Comparison of ENCODE assay signal across 9 cellular contexts in the genomic region with DNA sequence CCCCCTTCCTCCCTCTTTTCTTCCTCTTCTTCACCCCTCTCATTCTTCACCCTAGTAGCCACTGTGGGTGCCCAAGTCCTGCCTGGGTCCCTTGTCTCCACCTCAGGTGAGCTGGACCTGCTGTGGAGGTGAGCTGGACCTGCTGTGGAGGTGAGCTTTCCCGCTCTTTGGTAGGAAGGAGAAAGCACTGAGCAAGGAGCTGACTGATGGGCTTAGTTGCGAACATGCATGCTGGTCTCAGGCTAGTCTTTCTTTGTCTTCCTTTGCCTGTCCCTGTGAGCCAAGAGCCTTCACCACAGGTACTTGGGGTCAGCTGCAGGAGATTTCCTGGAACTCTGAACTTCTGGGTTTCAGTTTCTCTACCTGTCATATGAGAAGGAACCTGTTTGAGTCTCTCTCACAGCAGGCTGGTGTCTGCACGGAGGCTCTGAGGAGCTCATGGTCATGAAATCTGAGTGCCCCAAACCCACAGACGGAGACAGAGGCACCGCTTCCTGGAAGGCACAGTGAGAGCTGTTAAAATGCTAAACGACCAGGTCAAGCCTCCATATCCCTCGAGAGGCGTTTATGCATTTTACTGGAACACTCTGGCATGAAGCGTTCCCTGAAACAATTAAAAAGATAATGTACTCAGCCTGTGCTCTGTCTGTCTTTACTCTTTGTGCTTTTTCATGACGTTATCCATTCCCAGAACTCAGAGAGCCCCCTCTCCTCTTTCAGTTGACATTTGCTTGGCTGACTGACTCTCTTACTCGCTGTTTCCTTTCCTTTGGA.
DNase-seq lines count a peak whose midpoint lies in the region; ATAC-seq and TF ChIP-seq lines count a peak whose summit lies in the region.
"Had no signal": no experiment of that assay in that cellular context is flagged by ENCODE, and none has a peak within 500 bp of the region (broad histone marks: within the 10 kb centered on the region; RNA-seq: fewer than 3 reads in every experiment).

No MANE protein-coding gene starts in this region.

- H3K27me3 Mint-ChIP-seq in GM23338 (ENCODE audit: insufficient read depth, low read depth, poor library complexity) = peaks cover 8% of the 10 kb centered on the region
- H3K27me3 Mint-ChIP-seq in brain = no peaks in the 10 kb centered on the region

- H3K79me2 ChIP-seq in GM23338 (replicated peaks; ENCODE audit: insufficient read depth) = no peaks in the 10 kb centered on the region

- H3K9me2 ChIP-seq in GM23338 (ENCODE audit: insufficient read depth) = no peaks in the 10 kb centered on the region

- H3K4me3 Mint-ChIP-seq in GM23338 = no peak overlapping the region
- no peak overlapping the region for H3K4me3 Mint-ChIP-seq in brain

- H3K4me1 ChIP-seq in GM23338 (ENCODE audit: insufficient read depth) = peaks cover 21% of the 10 kb centered on the region
- H3K4me1 ChIP-seq in aorta (ENCODE audit: control insufficient read depth in 1 of 2, insufficient read depth in 2 of 2, low read length in 2 of 2) = no peaks in the 10 kb centered on the region

- H3K27ac ChIP-seq in GM23338 (ENCODE audit: low read depth) = no peak overlapping the region
- no peak overlapping the region for H3K27ac ChIP-seq in aorta (ENCODE audit: low read depth in 1 of 2, low read length in 2 of 2)

- no peaks in the 10 kb centered on the region for H3K36me3 ChIP-seq in GM23338 (ENCODE audit: insufficient read depth)
- H3K36me3 ChIP-seq in aorta (ENCODE audit: control insufficient read depth in 1 of 2, insufficient read depth in 2 of 2, low read length in 1 of 2) = no peaks in the 10 kb centered on the region
- H3K36me3 ChIP-seq: MG63 had no signal

- peak; percentile 62 for ATAC-seq in GM23338
- ATAC-seq in GM21360 (IDR thresholded peaks at IDR 0.05; ENCODE audit: unreplicated experiment) = no peak
- no peak for ATAC-seq in aorta (ENCODE audit: low FRiP score)

- 38 to 49% methylated on average over 11 of the region's 11 CpGs for WGBS in aorta, 2 donors

- H3K27ac Mint-ChIP-seq in GM23338 (no peak overlapping the region), brain (peak overlapping the region in 3 of 5 experiments; percentile 46 to 81 (median 57))

- H3K36me3 Mint-ChIP-seq in GM23338 (ENCODE audit: low read depth) (no peaks in the 10 kb centered on the region; the same call in 2 of the 3 replicates), brain (no peaks in the 10 kb centered on the region)

- TF ChIP-seq CTCF in GM23338 (conservative IDR thresholded peaks at IDR 0.05; ENCODE audit: low read depth in 2 of 2) = no peak
- no peak for TF ChIP-seq CTCF in brain (conservative IDR thresholded peaks at IDR 0.05)

- DNase-seq in GM23338 (ENCODE audit: low spot score) (peak; percentile 15), NCI-H2107 (lab: John Stamatoyannopoulos, UW) (peak; percentile 69), cardiac septum (ENCODE audit: low spot score) (no peak), NCI-H748 treated with DMSO at 0.1 percent for 48 hours (lab: John Stamatoyannopoulos, UW) (no peak), aorta (no peak)
- DNase-seq in stimulated activated CD4-positive, alpha-beta T cell treated with anti-CD3 and anti-CD28 coated beads, Interleukin-15, amount 100 ng/mL, for 24 hours = peak; percentile 63
- DNase-seq: MG63 had no signal

- peak overlapping the region; percentile 94 for H2AFZ ChIP-seq in GM23338

- intact Hi-C loops in cardiac septum (cut with DNase I) (no loop called here), aorta (cut with DNase I) (no loop called here)

- no peaks in the 10 kb centered on the region for H3K9me3 ChIP-seq in aorta (ENCODE audit: control insufficient read depth, low read length)
- H3K9me3 ChIP-seq: MG63 had no signal

- H3K9me3 Mint-ChIP-seq in GM23338 (no peaks in the 10 kb centered on the region), brain (peaks cover 0 to 8% (median 3%) of the 10 kb centered on the region in 5 experiments)

- no peaks in the 10 kb centered on the region for H3K27me3 ChIP-seq in GM23338 (ENCODE audit: insufficient read depth)
- no peaks in the 10 kb centered on the region for H3K27me3 ChIP-seq in aorta (ENCODE audit: control insufficient read depth in 1 of 2, insufficient read depth in 2 of 2, low read length in 1 of 2)
- H3K27me3 ChIP-seq: MG63 had no signal

- H3K4me1 Mint-ChIP-seq in GM23338 (peaks cover 28% of the 10 kb centered on the region), brain (peaks cover 49% of the 10 kb centered on the region)

- H3K4me2 ChIP-seq in GM23338 = peak overlapping the region; percentile 57

- no peaks in the 10 kb centered on the region for H3F3A ChIP-seq in GM23338 (replicated peaks; ENCODE audit: low read depth)

- no peaks in the 10 kb centered on the region for H4K20me1 ChIP-seq in GM23338 (replicated peaks; ENCODE audit: insufficient read depth)

- no peak overlapping the region for H3K4me3 ChIP-seq in GM23338
- no peak overlapping the region for H3K4me3 ChIP-seq in aorta (ENCODE audit: low read length in 2 of 2)
- H3K4me3 ChIP-seq: MG63 had no signal

TF ChIP-seq in GM23338, 12 proteins besides CTCF, POLR2A, EP300 and RAD21 (continues in another document):
- TF ChIP-seq POLR2AphosphoS5 (IDR thresholded peaks at IDR 0.05; ENCODE audit: low read depth) = no peak
- TF ChIP-seq EZH2phosphoT487 (IDR thresholded peaks at IDR 0.05; ENCODE audit: unreplicated experiment) = no peak
- TF ChIP-seq, protein P1, sequence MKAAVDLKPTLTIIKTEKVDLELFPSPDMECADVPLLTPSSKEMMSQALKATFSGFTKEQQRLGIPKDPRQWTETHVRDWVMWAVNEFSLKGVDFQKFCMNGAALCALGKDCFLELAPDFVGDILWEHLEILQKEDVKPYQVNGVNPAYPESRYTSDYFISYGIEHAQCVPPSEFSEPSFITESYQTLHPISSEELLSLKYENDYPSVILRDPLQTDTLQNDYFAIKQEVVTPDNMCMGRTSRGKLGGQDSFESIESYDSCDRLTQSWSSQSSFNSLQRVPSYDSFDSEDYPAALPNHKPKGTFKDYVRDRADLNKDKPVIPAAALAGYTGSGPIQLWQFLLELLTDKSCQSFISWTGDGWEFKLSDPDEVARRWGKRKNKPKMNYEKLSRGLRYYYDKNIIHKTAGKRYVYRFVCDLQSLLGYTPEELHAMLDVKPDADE (IDR thresholded peaks at IDR 0.05) = no peak
- no peak for TF ChIP-seq CREB1 (CRISPR knock-in tag; IDR thresholded peaks at IDR 0.05; ENCODE audit: low read depth)
- no peak for TF ChIP-seq ZNF114 (CRISPR knock-in tag; IDR thresholded peaks at IDR 0.05)
- TF ChIP-seq, protein P2, sequence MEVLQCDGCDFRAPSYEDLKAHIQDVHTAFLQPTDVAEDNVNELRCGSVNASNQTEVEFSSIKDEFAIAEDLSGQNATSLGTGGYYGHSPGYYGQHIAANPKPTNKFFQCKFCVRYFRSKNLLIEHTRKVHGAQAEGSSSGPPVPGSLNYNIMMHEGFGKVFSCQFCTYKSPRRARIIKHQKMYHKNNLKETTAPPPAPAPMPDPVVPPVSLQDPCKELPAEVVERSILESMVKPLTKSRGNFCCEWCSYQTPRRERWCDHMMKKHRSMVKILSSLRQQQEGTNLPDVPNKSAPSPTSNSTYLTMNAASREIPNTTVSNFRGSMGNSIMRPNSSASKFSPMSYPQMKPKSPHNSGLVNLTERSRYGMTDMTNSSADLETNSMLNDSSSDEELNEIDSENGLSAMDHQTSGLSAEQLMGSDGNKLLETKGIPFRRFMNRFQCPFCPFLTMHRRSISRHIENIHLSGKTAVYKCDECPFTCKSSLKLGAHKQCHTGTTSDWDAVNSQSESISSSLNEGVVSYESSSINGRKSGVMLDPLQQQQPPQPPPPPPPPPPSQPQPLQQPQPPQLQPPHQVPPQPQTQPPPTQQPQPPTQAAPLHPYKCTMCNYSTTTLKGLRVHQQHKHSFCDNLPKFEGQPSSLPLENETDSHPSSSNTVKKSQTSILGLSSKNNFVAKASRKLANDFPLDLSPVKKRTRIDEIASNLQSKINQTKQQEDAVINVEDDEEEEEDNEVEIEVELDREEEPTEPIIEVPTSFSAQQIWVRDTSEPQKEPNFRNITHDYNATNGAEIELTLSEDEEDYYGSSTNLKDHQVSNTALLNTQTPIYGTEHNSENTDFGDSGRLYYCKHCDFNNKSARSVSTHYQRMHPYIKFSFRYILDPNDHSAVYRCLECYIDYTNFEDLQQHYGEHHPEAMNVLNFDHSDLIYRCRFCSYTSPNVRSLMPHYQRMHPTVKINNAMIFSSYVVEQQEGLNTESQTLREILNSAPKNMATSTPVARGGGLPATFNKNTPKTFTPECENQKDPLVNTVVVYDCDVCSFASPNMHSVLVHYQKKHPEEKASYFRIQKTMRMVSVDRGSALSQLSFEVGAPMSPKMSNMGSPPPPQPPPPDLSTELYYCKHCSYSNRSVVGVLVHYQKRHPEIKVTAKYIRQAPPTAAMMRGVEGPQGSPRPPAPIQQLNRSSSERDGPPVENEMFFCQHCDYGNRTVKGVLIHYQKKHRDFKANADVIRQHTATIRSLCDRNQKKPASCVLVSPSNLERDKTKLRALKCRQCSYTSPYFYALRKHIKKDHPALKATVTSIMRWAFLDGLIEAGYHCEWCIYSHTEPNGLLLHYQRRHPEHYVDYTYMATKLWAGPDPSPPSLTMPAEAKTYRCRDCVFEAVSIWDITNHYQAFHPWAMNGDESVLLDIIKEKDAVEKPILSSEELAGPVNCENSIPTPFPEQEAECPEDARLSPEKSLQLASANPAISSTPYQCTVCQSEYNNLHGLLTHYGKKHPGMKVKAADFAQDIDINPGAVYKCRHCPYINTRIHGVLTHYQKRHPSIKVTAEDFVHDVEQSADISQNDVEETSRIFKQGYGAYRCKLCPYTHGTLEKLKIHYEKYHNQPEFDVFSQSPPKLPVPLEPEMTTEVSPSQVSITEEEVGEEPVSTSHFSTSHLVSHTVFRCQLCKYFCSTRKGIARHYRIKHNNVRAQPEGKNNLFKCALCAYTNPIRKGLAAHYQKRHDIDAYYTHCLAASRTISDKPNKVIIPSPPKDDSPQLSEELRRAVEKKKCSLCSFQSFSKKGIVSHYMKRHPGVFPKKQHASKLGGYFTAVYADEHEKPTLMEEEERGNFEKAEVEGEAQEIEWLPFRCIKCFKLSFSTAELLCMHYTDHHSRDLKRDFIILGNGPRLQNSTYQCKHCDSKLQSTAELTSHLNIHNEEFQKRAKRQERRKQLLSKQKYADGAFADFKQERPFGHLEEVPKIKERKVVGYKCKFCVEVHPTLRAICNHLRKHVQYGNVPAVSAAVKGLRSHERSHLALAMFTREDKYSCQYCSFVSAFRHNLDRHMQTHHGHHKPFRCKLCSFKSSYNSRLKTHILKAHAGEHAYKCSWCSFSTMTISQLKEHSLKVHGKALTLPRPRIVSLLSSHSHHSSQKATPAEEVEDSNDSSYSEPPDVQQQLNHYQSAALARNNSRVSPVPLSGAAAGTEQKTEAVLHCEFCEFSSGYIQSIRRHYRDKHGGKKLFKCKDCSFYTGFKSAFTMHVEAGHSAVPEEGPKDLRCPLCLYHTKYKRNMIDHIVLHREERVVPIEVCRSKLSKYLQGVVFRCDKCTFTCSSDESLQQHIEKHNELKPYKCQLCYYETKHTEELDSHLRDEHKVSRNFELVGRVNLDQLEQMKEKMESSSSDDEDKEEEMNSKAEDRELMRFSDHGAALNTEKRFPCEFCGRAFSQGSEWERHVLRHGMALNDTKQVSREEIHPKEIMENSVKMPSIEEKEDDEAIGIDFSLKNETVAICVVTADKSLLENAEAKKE (CRISPR knock-in tag; IDR thresholded peaks at IDR 0.05) = no peak
- no peak for TF ChIP-seq EZH2 (IDR thresholded peaks at IDR 0.05; ENCODE audit: low read depth, unreplicated experiment)

Comparison
In these comparisons a context has a peak if more than half of its experiments do, and no peak if none do; other contexts are left out.
1. DNase-seq: peak in GM23338 (single experiment), NCI-H2107 (single experiment) and stimulated activated CD4-positive, alpha-beta T cell treated with anti-CD3 and anti-CD28 coated beads, Interleukin-15, amount 100 ng/mL, for 24 hours (single experiment); none in cardiac septum (single experiment), NCI-H748 treated with DMSO at 0.1 percent for 48 hours (single experiment) and aorta (0 of 2).